8 cellular contexts compared by ENCODE assay signal in genomic region chr4:142406051-142406549, GRCh38.
DNase-seq lines count a peak whose midpoint lies in the region; ATAC-seq and TF ChIP-seq lines count a peak whose summit lies in the region.

No MANE protein-coding gene starts in this region.

- DNase-seq in AG04449 (ENCODE audit: low read depth, low spot score): no peak
- DNase-seq in activated naive CD4-positive, alpha-beta T cell treated with anti-CD3 and anti-CD28 coated beads, Interleukin-2, amount 50 U/mL, for 72 hours (ENCODE audit: low spot score in 2 of 2): peak in 1 of 2 donors; percentile 32
- DNase-seq in stimulated activated CD4-positive, alpha-beta T cell treated with anti-CD3 and anti-CD28 coated beads, Interleukin-1b, Interleukin-23, amount 100 ng/mL, for 48 hours: no peak
- DNase-seq in substantia nigra (lab: John Stamatoyannopoulos, UW): no peak

- CTCF ChIA-PET in AG04449 (lab: Yijun Ruan, JAX): interaction anchor here (0.7 to 2.2 kb wide), 3 partner anchors 8 to 54 kb away, joined by 3 to 10 read pairs (median 3); no protein-coding TSS in a partner anchor

- H3K36me3 Mint-ChIP-seq in activated naive CD4-positive, alpha-beta T cell treated with anti-CD3 and anti-CD28 coated beads, Interleukin-2, amount 50 U/mL, for 72 hours: peaks cover 19 to 33% of the 10 kb centered on the region in 2 donors

- peak overlapping the region; percentile 23 for H3K27ac ChIP-seq in layer of hippocampus (ENCODE audit: low read depth, low read length)
- no peak overlapping the region for H3K27ac ChIP-seq in substantia nigra (ENCODE audit: low read depth, low read length, poor library complexity, severe bottlenecking)

- H3K4me3 ChIP-seq in AG04449 (ENCODE audit: low read depth, low read length): peak overlapping the region; percentile 7; the same call in 1 of the 2 replicates

- no peak for TF ChIP-seq CTCF in AG04449 (IDR thresholded peaks at IDR 0.05; ENCODE audit: insufficient read depth, low read length, missing control alignments)

- no peaks in the 10 kb centered on the region for H3K27me3 ChIP-seq in layer of hippocampus (ENCODE audit: control insufficient read depth, insufficient read depth, low read length)

- peak; percentile 22 for ATAC-seq in HG02610 (IDR thresholded peaks at IDR 0.05; ENCODE audit: unreplicated experiment)
- peak; percentile 6 to 9 for ATAC-seq in activated naive CD4-positive, alpha-beta T cell treated with anti-CD3 and anti-CD28 coated beads, Interleukin-2, amount 50 U/mL, for 72 hours
- ATAC-seq in HG02973 (IDR thresholded peaks at IDR 0.05; ENCODE audit: unreplicated experiment): no peak
- ATAC-seq in HG03280 (IDR thresholded peaks at IDR 0.05; ENCODE audit: unreplicated experiment): no peak

- no peaks in the 10 kb centered on the region for H3K9me3 Mint-ChIP-seq in activated naive CD4-positive, alpha-beta T cell treated with anti-CD3 and anti-CD28 coated beads, Interleukin-2, amount 50 U/mL, for 72 hours

- POLR2A ChIA-PET in AG04449 (lab: Yijun Ruan, JAX): interaction anchor here (0.6 to 1.6 kb wide), 5 partner anchors 27 to 615 kb away, joined by 3 to 5 read pairs (median 3); no protein-coding TSS in a partner anchor

- H3K27ac Mint-ChIP-seq in activated naive CD4-positive, alpha-beta T cell treated with anti-CD3 and anti-CD28 coated beads, Interleukin-2, amount 50 U/mL, for 72 hours: peak overlapping the region; percentile 99 to 100

Comparison
In these comparisons a context has a peak if more than half of its experiments do, and no peak if none do; other contexts are left out.
1. ATAC-seq: peak in HG02610 (single experiment) and activated naive CD4-positive, alpha-beta T cell treated with anti-CD3 and anti-CD28 coated beads, Interleukin-2, amount 50 U/mL, for 72 hours (2 of 2); none in HG02973 (single experiment) and HG03280 (single experiment).